14 cellular contexts compared by ENCODE assay signal in genomic region chr4:1879491-1879890, GRCh38. TPM values are rescaled to one million over a fixed set of nuclear protein-coding genes. Genes with fewer than 3 reads are reported as not detected.
DNase-seq lines count a peak whose midpoint lies in the region; ATAC-seq and TF ChIP-seq lines count a peak whose summit lies in the region.
"Had no signal": no experiment of that assay in that cellular context is flagged by ENCODE, and none has a peak within 500 bp of the region (broad histone marks: within the 10 kb centered on the region; RNA-seq: fewer than 3 reads in every experiment).

No MANE protein-coding gene starts in this region.

- H3K27me3 Mint-ChIP-seq in Calu3 (ENCODE audit: unreplicated experiment), result no peaks in the 10 kb centered on the region
- H3K27me3 Mint-ChIP-seq: activated naive CD8-positive, alpha-beta T cell; naive thymus-derived CD4-positive, alpha-beta T cell had no signal

- CTCF ChIA-PET in Calu3 (lab: Charles Lee), result no interaction called here

- H3K4me1 Mint-ChIP-seq in Calu3 (ENCODE audit: low read depth, unreplicated experiment), result peaks cover 35% of the 10 kb centered on the region

- no peaks in the 10 kb centered on the region for H3K9me3 Mint-ChIP-seq in Calu3 (ENCODE audit: low read depth, unreplicated experiment)

- H3K4me3 Mint-ChIP-seq in Calu3 (ENCODE audit: low read depth, unreplicated experiment), result no peak overlapping the region
- H3K4me3 Mint-ChIP-seq: activated naive CD8-positive, alpha-beta T cell had no signal

- H3K27ac ChIP-seq in 22Rv1, result peak overlapping the region; percentile 32; the same call in 1 of the 2 replicates

- DNase-seq in EH (ENCODE audit: low read depth) (peak; percentile 42), SIG-M5 treated with dmso at 0.1 percent for 504 hours (lab: John Stamatoyannopoulos, UW; ENCODE audit: unreplicated experiment) (peak; percentile 45), fibroblast of mammary gland (ENCODE audit: low read depth) (peak; percentile 45), Calu3 (no peak), occipital lobe (lab: John Stamatoyannopoulos, UW) (no peak)
- DNase-seq: activated CD8-positive, alpha-beta memory T cell treated with anti-CD3 and anti-CD28 coated beads, Interleukin-2, amount 50 U/mL, for 48 hours; naive thymus-derived CD4-positive, alpha-beta T cell; NCI-H526; stimulated activated naive CD8-positive, alpha-beta T cell treated with anti-CD3 and anti-CD28 coated beads, Interleukin-15, Interleukin-2, amounts not matched to agents 100 U/mL and 50 U/mL, for 24 hours had no signal

- intact Hi-C loops in Calu3 (cut with micrococcal nuclease; ENCODE audit: unreplicated experiment), result no loop called here

- H3K4me3 ChIP-seq in fibroblast of mammary gland (ENCODE audit: control insufficient read depth, low read depth, low read length), result no peak overlapping the region

- no peaks in the 10 kb centered on the region for H3K36me3 Mint-ChIP-seq in Calu3 (ENCODE audit: insufficient read depth, unreplicated experiment)
- H3K36me3 Mint-ChIP-seq: activated naive CD8-positive, alpha-beta T cell had no signal

- TF ChIP-seq CTCF in 22Rv1 (IDR thresholded peaks at IDR 0.05), result no peak
- TF ChIP-seq CTCF in fibroblast of mammary gland (conservative IDR thresholded peaks at IDR 0.05; ENCODE audit: control insufficient read depth, insufficient read depth, low read depth, low read length), result no peak
- TF ChIP-seq CTCF in Calu3 (IDR thresholded peaks at IDR 0.05; ENCODE audit: unreplicated experiment), result no peak

- H3K27ac Mint-ChIP-seq in Calu3 (ENCODE audit: unreplicated experiment), result no peak overlapping the region
- H3K27ac Mint-ChIP-seq: activated naive CD8-positive, alpha-beta T cell had no signal

- BruUV-seq in Calu3 (replicated peaks; lab: Mats Ljungman, UMichigan), result no TSS peak

- ATAC-seq in HG03095 (IDR thresholded peaks at IDR 0.05; ENCODE audit: unreplicated experiment) (no peak), GM19397 (IDR thresholded peaks at IDR 0.05; ENCODE audit: unreplicated experiment) (no peak)
- ATAC-seq: naive thymus-derived CD4-positive, alpha-beta T cell; Panc1; stimulated activated naive CD8-positive, alpha-beta T cell treated with anti-CD3 and anti-CD28 coated beads, Interleukin-15, Interleukin-2, amounts not matched to agents 100 U/mL and 50 U/mL, for 24 hours had no signal

RNA-seq across cellular contexts. Expression of gene NSD2, which starts 8.3 kb away (rescaled TPM):
- total RNA-seq in Calu3 (2022) (96.0 and 104 TPM in 2 replicates), occipital lobe (105 TPM)

RNA-seq across cellular contexts. Expression of gene LETM1, which starts 23.5 kb away (rescaled TPM):
- total RNA-seq in Calu3 (2022), result 47.2 and 56.7 TPM in 2 replicates
- total RNA-seq in occipital lobe, result 92.3 TPM

Comparison
In these comparisons a context has a peak if more than half of its experiments do, and no peak if none do; other contexts are left out.
1. DNase-seq: peak in EH (single experiment), SIG-M5 treated with dmso at 0.1 percent for 504 hours (single experiment) and fibroblast of mammary gland (single experiment); none in Calu3 (single experiment) and occipital lobe (single experiment).